Comparison of ENCODE assay signal across 8 cellular contexts in the genomic region with DNA sequence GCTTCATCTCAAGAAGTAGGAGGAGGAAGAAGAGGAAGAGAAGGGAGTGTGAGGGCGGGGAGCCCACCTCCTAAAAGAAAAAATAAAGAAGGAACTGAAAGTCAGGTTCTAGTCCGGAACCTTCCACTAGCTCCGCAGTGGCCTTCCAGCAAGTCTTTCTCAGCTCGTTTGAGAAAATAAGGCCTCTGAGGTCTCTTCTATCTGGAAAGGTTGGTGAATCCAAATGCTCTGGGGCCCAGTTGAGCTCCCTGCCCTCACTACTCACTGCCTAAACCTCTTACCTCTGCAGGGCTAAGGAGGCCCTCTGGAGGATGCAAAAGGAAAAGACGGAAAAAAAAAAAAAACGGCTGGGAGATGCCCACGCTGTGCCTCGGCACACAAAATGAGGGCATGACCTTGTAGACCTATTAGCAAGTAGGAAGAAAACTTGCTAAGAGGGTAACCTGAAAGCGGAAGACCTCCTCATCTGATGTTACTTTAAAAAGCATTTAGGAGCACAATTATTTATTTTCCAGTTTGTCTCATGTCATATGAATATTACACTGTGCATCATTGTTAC.
A peak's percentile ranks its signal among the peaks of the same experiment; 100 is the strongest.
DNase-seq lines count a peak whose midpoint lies in the region.

No MANE protein-coding gene starts in this region.

- H3K36me3 Mint-ChIP-seq in activated naive CD8-positive, alpha-beta T cell, result peaks cover 4% of the 10 kb centered on the region

- peak overlapping the region; percentile 35 for H3K27ac Mint-ChIP-seq in activated naive CD8-positive, alpha-beta T cell

- no peaks in the 10 kb centered on the region for H3K9me3 Mint-ChIP-seq in activated naive CD8-positive, alpha-beta T cell (ENCODE audit: low read depth)

- no peak overlapping the region for H3K4me3 Mint-ChIP-seq in activated naive CD8-positive, alpha-beta T cell

- DNase-seq in activated gamma-delta T cell treated with Interleukin-2 at 50 U/mL for 16 hours (peak; percentile 39), activated gamma-delta T cell (lab: John Stamatoyannopoulos, UW) (no peak), HuH-7 (ENCODE audit: low spot score) (peak; percentile 67), RPMI8226 (peak; percentile 54), hepatic stellate cell (ENCODE audit: low spot score) (peak; percentile 50), dedifferentiated amniotic fluid mesenchymal stem cell (ENCODE audit: extremely low spot score) (no peak)
- peak in 3 of 4 experiments; percentile 2 to 13 (median 7) for DNase-seq in stimulated activated CD4-positive, alpha-beta T cell treated with anti-CD3 and anti-CD28 coated beads, Interleukin-1b, Interleukin-23, amount 100 ng/mL, for 24 hours (ENCODE audit: low read depth in 4 of 4, low spot score in 1 of 4)

- peaks cover 17% of the 10 kb centered on the region for H3K4me1 Mint-ChIP-seq in activated naive CD8-positive, alpha-beta T cell (ENCODE audit: low read depth)

- no peaks in the 10 kb centered on the region for H3K27me3 Mint-ChIP-seq in activated naive CD8-positive, alpha-beta T cell

Comparison
In these comparisons a context has a peak if more than half of its experiments do, and no peak if none do; other contexts are left out.
1. DNase-seq: peak in activated gamma-delta T cell treated with Interleukin-2 at 50 U/mL for 16 hours (single experiment), HuH-7 (single experiment), RPMI8226 (single experiment), hepatic stellate cell (single experiment) and stimulated activated CD4-positive, alpha-beta T cell treated with anti-CD3 and anti-CD28 coated beads, Interleukin-1b, Interleukin-23, amount 100 ng/mL, for 24 hours (3 of 4); none in activated gamma-delta T cell (single experiment) and dedifferentiated amniotic fluid mesenchymal stem cell (single experiment).